Comparison of ENCODE assay signal across 14 cellular contexts in the genomic region with DNA sequence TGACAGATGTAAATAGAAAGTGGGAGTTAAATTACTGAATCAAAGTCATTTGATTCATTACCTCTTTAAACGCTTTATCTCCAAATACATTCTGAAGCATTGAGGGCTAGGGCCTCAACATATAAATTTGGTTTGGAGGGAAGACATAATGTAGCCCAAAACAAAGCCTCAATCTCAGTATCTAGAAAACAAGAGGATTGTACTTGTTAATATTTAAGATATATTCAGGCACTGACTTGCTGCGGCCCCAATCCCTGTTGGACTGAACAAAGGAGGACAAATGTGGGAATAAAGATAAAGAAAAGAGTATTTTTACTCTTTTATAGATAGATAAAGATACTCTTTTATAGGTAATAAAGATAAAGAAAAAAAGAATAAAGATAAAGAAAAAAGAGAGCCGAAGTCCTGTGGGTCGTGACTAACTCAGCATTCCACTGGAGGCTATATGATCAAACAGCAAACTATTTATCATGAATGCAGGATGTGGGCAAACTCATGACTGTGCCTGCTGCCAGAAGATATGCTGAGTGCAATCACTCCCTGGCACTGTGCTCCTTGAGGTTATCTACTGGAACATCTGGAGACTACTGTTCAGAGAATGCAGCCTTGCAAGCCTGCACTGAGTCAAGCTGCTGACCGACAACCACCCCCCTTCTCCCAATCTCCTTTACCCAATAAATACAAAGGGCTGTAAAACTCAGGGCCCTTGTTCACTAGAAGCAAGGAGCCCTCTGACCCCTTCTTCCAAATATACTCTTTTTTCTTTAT. TPM values are rescaled to one million over a fixed set of nuclear protein-coding genes. Genes with fewer than 3 reads are reported as not detected.
DNase-seq lines count a peak whose midpoint lies in the region; ATAC-seq and TF ChIP-seq lines count a peak whose summit lies in the region.
"Had no signal": no experiment of that assay in that cellular context is flagged by ENCODE, and none has a peak within 500 bp of the region (broad histone marks: within the 10 kb centered on the region; RNA-seq: fewer than 3 reads in every experiment).

No MANE protein-coding gene starts in this region.

- peak; percentile 87 for DNase-seq in H4 (ENCODE audit: low spot score)
- no peak for DNase-seq in SK-N-SH
- DNase-seq in fibroblast of pulmonary artery (ENCODE audit: low read depth) = peak; percentile 55
- no peak for DNase-seq in smooth muscle cell (lab: John Stamatoyannopoulos, UW; ENCODE audit: unreplicated experiment)
- DNase-seq in WTC11 (ENCODE audit: low spot score) = no peak
- DNase-seq: activated CD8-positive, alpha-beta memory T cell treated with anti-CD3 and anti-CD28 coated beads, Interleukin-2, amount 10 ng/mL, durations not matched to agents 7 days and 5 days; NCI-H146; sigmoid colon; stimulated activated naive CD4-positive, alpha-beta T cell had no signal

- TF ChIP-seq EP300 in SK-N-SH (IDR thresholded peaks at IDR 0.05; ENCODE audit: borderline replicate concordance in 1 of 2, low read depth in 1 of 2, low read length in 1 of 2) = peak in 1 of 2 experiments; percentile 96; a peak in 2 of 4 replicates

- TF ChIP-seq CTCF in SK-N-SH (IDR thresholded peaks at IDR 0.05) (no peak), fibroblast of pulmonary artery (IDR thresholded peaks at IDR 0.05; ENCODE audit: low read length, missing control alignments) (no peak), smooth muscle cell (IDR thresholded peaks at IDR 0.05; ENCODE audit: borderline replicate concordance, insufficient read depth, poor library complexity, severe bottlenecking) (no peak), WTC11 (IDR thresholded peaks at IDR 0.05) (no peak)

- no peak for TF ChIP-seq RAD21 in SK-N-SH (IDR thresholded peaks at IDR 0.05; ENCODE audit: low read length)

- no peak for ATAC-seq in HG03521 (IDR thresholded peaks at IDR 0.05; ENCODE audit: unreplicated experiment)
- no peak for ATAC-seq in WTC11
- no peak for ATAC-seq in GM18867 (IDR thresholded peaks at IDR 0.05; ENCODE audit: unreplicated experiment)
- ATAC-seq in HG02852 (IDR thresholded peaks at IDR 0.05; ENCODE audit: unreplicated experiment) = no peak
- ATAC-seq: activated CD8-positive, alpha-beta memory T cell treated with anti-CD3 and anti-CD28 coated beads, Interleukin-2, amount 10 ng/mL, durations not matched to agents 7 days and 5 days had no signal

- CTCF ChIA-PET in SK-N-SH (lab: Yijun Ruan, JAX) = no interaction called here
- CTCF ChIA-PET in WTC11 (lab: Charles Lee) = no interaction called here

- peaks cover 12% of the 10 kb centered on the region for H3K9me3 Mint-ChIP-seq in WTC11

- no peaks in the 10 kb centered on the region; the same call in 1 of the 2 replicates for H3K27me3 Mint-ChIP-seq in WTC11 (ENCODE audit: low read depth)

- H4K20me1 ChIP-seq in SK-N-SH (ENCODE audit: insufficient read depth) (no peaks in the 10 kb centered on the region), smooth muscle cell (ENCODE audit: low read depth) (no peaks in the 10 kb centered on the region)

- H3K9ac ChIP-seq in SK-N-SH (peak overlapping the region; percentile 59; the same call in 1 of the 2 replicates), smooth muscle cell (ENCODE audit: low read depth) (peak overlapping the region; percentile 68)

- no peak overlapping the region for H3K27ac Mint-ChIP-seq in WTC11
- H3K27ac Mint-ChIP-seq: activated CD8-positive, alpha-beta memory T cell treated with anti-CD3 and anti-CD28 coated beads, Interleukin-2, amount 10 ng/mL, durations not matched to agents 7 days and 5 days had no signal

- no peaks in the 10 kb centered on the region for H3K9me2 ChIP-seq in SK-N-SH

- peak overlapping the region; percentile 58 to 88; a peak in 3 of 4 replicates for H3K27ac ChIP-seq in SK-N-SH (ENCODE audit: low read depth in 2 of 2, low read length in 1 of 2)
- H3K27ac ChIP-seq in smooth muscle cell (ENCODE audit: low read depth) = peak overlapping the region; percentile 98
- H3K27ac ChIP-seq: sigmoid colon, SJCRH30 had no signal

- H3F3A ChIP-seq in SK-N-SH (replicated peaks; ENCODE audit: insufficient read depth) (peaks cover 39% of the 10 kb centered on the region), smooth muscle cell (ENCODE audit: low read depth) (peaks cover 22% of the 10 kb centered on the region)

- 15% methylated on average over 5 of the region's 5 CpGs for WGBS in SK-N-SH (ENCODE audit: low lambda C conversion rate)
- WGBS in smooth muscle cell (ENCODE audit: low lambda C conversion rate) = 24% methylated on average over 5 of the region's 5 CpGs

- H3K36me3 ChIP-seq in SK-N-SH (replicated peaks in 1 of 2; ENCODE audit: control insufficient read depth in 1 of 2, insufficient read depth in 2 of 2, low read length in 1 of 2) (no peaks in the 10 kb centered on the region), smooth muscle cell (ENCODE audit: low read depth) (no peaks in the 10 kb centered on the region)
- H3K36me3 ChIP-seq: sigmoid colon, SJCRH30 had no signal

- H3K27me3 ChIP-seq in SK-N-SH (ENCODE audit: insufficient read depth) (no peaks in the 10 kb centered on the region), smooth muscle cell (ENCODE audit: low read depth) (no peaks in the 10 kb centered on the region)
- H3K27me3 ChIP-seq: SJCRH30 had no signal

- H3K4me2 ChIP-seq in SK-N-SH (peak overlapping the region; percentile 71), smooth muscle cell (peak overlapping the region; percentile 76)

- H3K9me3 ChIP-seq in SK-N-SH = no peaks in the 10 kb centered on the region
- H3K9me3 ChIP-seq in smooth muscle cell (replicated peaks; ENCODE audit: low read depth) = no peaks in the 10 kb centered on the region
- H3K9me3 ChIP-seq: SJCRH30 had no signal

- H3K4me3 ChIP-seq in SK-N-SH (ENCODE audit: low read depth in 2 of 2, low read length in 1 of 2) (no peak overlapping the region; a peak in 1 of 4 replicates), fibroblast of pulmonary artery (replicated peaks; ENCODE audit: low read depth, low read length) (no peak overlapping the region), smooth muscle cell (no peak overlapping the region)
- H3K4me3 ChIP-seq: sigmoid colon, SJCRH30 had no signal

- POLR2A ChIA-PET in SK-N-SH (lab: Yijun Ruan, JAX) = no interaction called here
- POLR2A ChIA-PET in WTC11 (lab: Charles Lee) = no interaction called here

- H3K4me1 Mint-ChIP-seq in WTC11 = no peaks in the 10 kb centered on the region
- H3K4me1 Mint-ChIP-seq: activated CD8-positive, alpha-beta memory T cell treated with anti-CD3 and anti-CD28 coated beads, Interleukin-2, amount 10 ng/mL, durations not matched to agents 7 days and 5 days had no signal

- H2AFZ ChIP-seq in SK-N-SH (ENCODE audit: low read depth) (peak overlapping the region; percentile 47; the same call in 1 of the 2 replicates), smooth muscle cell (ENCODE audit: low read depth) (peak overlapping the region; percentile 44)

- H3K4me3 Mint-ChIP-seq in WTC11 = no peak overlapping the region
- H3K4me3 Mint-ChIP-seq: activated CD8-positive, alpha-beta memory T cell treated with anti-CD3 and anti-CD28 coated beads, Interleukin-2, amount 10 ng/mL, durations not matched to agents 7 days and 5 days had no signal

- H3K36me3 Mint-ChIP-seq in WTC11 = peaks cover 2% of the 10 kb centered on the region; the same call in 1 of the 2 replicates
- H3K36me3 Mint-ChIP-seq: activated CD8-positive, alpha-beta memory T cell treated with anti-CD3 and anti-CD28 coated beads, Interleukin-2, amount 10 ng/mL, durations not matched to agents 7 days and 5 days had no signal

- H3K79me2 ChIP-seq in SK-N-SH (ENCODE audit: insufficient read depth) (no peaks in the 10 kb centered on the region), smooth muscle cell (ENCODE audit: low read depth) (no peaks in the 10 kb centered on the region)

- H3K4me1 ChIP-seq in SK-N-SH (ENCODE audit: control insufficient read depth in 1 of 2, insufficient read depth in 2 of 2, low read depth in 1 of 2, low read length in 1 of 2) (peaks cover 0 to 14% of the 10 kb centered on the region in 2 experiments; a peak in 1 of 4 replicates), smooth muscle cell (ENCODE audit: low read depth) (peaks cover 14% of the 10 kb centered on the region)
- H3K4me1 ChIP-seq: sigmoid colon, SJCRH30 had no signal

TF ChIP-seq in SK-N-SH, 30 proteins besides CTCF, POLR2A, EP300 and RAD21 (continues in another document):
- no peak for TF ChIP-seq YY1 (IDR thresholded peaks at IDR 0.05; ENCODE audit: low read depth)
- peak; percentile 68; the same call in 1 of the 2 replicates for TF ChIP-seq MEF2A (IDR thresholded peaks at IDR 0.05; ENCODE audit: borderline replicate concordance, low read depth)
- peak; percentile 97 for TF ChIP-seq NFIC (IDR thresholded peaks at IDR 0.05; ENCODE audit: borderline replicate concordance)
- TF ChIP-seq NRF1 (IDR thresholded peaks at IDR 0.05; ENCODE audit: low read depth, low read length) = no peak
- TF ChIP-seq FOXJ3 (CRISPR knock-in tag; IDR thresholded peaks at IDR 0.05) = no peak
- TF ChIP-seq ELF1 (IDR thresholded peaks at IDR 0.05) = no peak

TF ChIP-seq in WTC11, 78 proteins besides CTCF, POLR2A, EP300 and RAD21 (continues in another document):
- no peak for TF ChIP-seq OVOL2 (CRISPR knock-in tag; IDR thresholded peaks at IDR 0.05; ENCODE audit: borderline replicate concordance)
- TF ChIP-seq NR1H2 (CRISPR knock-in tag; IDR thresholded peaks at IDR 0.05) = no peak
- no peak for TF ChIP-seq SMAD4 (CRISPR knock-in tag; IDR thresholded peaks at IDR 0.05)
- no peak for TF ChIP-seq FOXJ3 (CRISPR knock-in tag; IDR thresholded peaks at IDR 0.05; ENCODE audit: borderline replicate concordance)
- no peak for TF ChIP-seq SOX15 (CRISPR knock-in tag; IDR thresholded peaks at IDR 0.05)

RNA-seq across cellular contexts. Expression of gene OR10V1, which starts 6.9 kb away (rescaled TPM):
- total RNA-seq in H4 (2014; rRNA removed; shearing (Covaris generic)) = not detected in 2 replicates
- polyA plus RNA-seq in SK-N-SH (2012; rRNA removed) = not detected in 2 replicates
- polyA plus RNA-seq in SK-N-SH (2012; cell fraction: cytosol; rRNA removed) = not detected in 2 replicates
- polyA plus RNA-seq in SK-N-SH (2012; cell fraction: nucleus; rRNA removed) = not detected in 2 replicates
- not detected in 2 replicates for total RNA-seq in smooth muscle cell
- polyA plus RNA-seq in smooth muscle cell = not detected in 2 replicates
- total RNA-seq in WTC11 (2021) = not detected in 3 replicates
- total RNA-seq: activated CD8-positive, alpha-beta memory T cell treated with anti-CD3 and anti-CD28 coated beads, Interleukin-2, amount 10 ng/mL, durations not matched to agents 7 days and 5 days; cardiac septum; sigmoid colon; SJCRH30 had no signal
- polyA plus RNA-seq: sigmoid colon had no signal

RNA-seq across cellular contexts. Expression of gene PATL1, which starts 37.9 kb away (rescaled TPM):
- total RNA-seq in H4 (2014; rRNA removed; shearing (Covaris generic)) = 12.8 and 19.0 TPM in 2 replicates
- polyA plus RNA-seq in SK-N-SH (2012; rRNA removed) = 20.5 and 22.0 TPM in 2 replicates
- polyA plus RNA-seq in SK-N-SH (2012; cell fraction: cytosol; rRNA removed) = 24.9 and 25.5 TPM in 2 replicates
- 11.6 and 21.6 TPM in 2 replicates for polyA plus RNA-seq in SK-N-SH (2012; cell fraction: nucleus; rRNA removed)
- total RNA-seq in smooth muscle cell = 18.0 and 35.2 TPM in 2 replicates
- 16.3 and 16.5 TPM in 2 replicates for polyA plus RNA-seq in smooth muscle cell
- total RNA-seq in WTC11 (2021) = 27.6 to 30.5 TPM (median 29.9 TPM) in 3 replicates

RNA-seq across cellular contexts. Expression of gene STX3, which starts 48.5 kb away (rescaled TPM):
- total RNA-seq in H4 (2014; rRNA removed; shearing (Covaris generic)) = 25.4 and 40.5 TPM in 2 replicates
- polyA plus RNA-seq in SK-N-SH (2012; rRNA removed) (21.4 and 26.6 TPM in 2 replicates), smooth muscle cell (24.1 and 26.6 TPM in 2 replicates)
- 31.2 and 37.3 TPM in 2 replicates for polyA plus RNA-seq in SK-N-SH (2012; cell fraction: cytosol; rRNA removed)
- polyA plus RNA-seq in SK-N-SH (2012; cell fraction: nucleus; rRNA removed) = 36.5 and 43.6 TPM in 2 replicates
- total RNA-seq in smooth muscle cell (41.0 and 52.2 TPM in 2 replicates), WTC11 (2021) (52.7 to 55.6 TPM (median 53.7 TPM) in 3 replicates)

Comparison
In these comparisons a context has a peak if more than half of its experiments do, and no peak if none do; other contexts are left out.
1. DNase-seq: peak in H4 (single experiment) and fibroblast of pulmonary artery (single experiment); none in SK-N-SH (single experiment), smooth muscle cell (single experiment) and WTC11 (single experiment).